ENCODE assay signal across 15 cellular contexts in genomic region chr3:177904661-177905060, GRCh38.
DNase-seq lines count a peak whose midpoint lies in the region; ATAC-seq and TF ChIP-seq lines count a peak whose summit lies in the region.
"Had no signal": no experiment of that assay in that cellular context is flagged by ENCODE, and none has a peak within 500 bp of the region (broad histone marks: within the 10 kb centered on the region; RNA-seq: fewer than 3 reads in every experiment).

No MANE protein-coding gene starts in this region.

- TF ChIP-seq POLR2A in gastroesophageal sphincter (IDR thresholded peaks at IDR 0.05) = no peak
- no peak for TF ChIP-seq POLR2A in prostate gland (IDR thresholded peaks at IDR 0.05)

- H3K4me2 ChIP-seq in skeletal muscle satellite cell (ENCODE audit: low read length) = peak overlapping the region; percentile 54

- H3K27ac ChIP-seq in gastroesophageal sphincter = peak overlapping the region; percentile 80 to 97 (median 82)
- peak overlapping the region in 1 of 2 donors; percentile 36 for H3K27ac ChIP-seq in prostate gland
- H3K27ac ChIP-seq: right lobe of liver had no signal

- no peaks in the 10 kb centered on the region for H3K36me3 ChIP-seq in gastroesophageal sphincter
- no peaks in the 10 kb centered on the region for H3K36me3 ChIP-seq in skeletal muscle satellite cell (ENCODE audit: insufficient read depth, low read length)
- no peaks in the 10 kb centered on the region for H3K36me3 ChIP-seq in prostate gland
- H3K36me3 ChIP-seq: right lobe of liver had no signal

- TF ChIP-seq CTCF in gastroesophageal sphincter (IDR thresholded peaks at IDR 0.05) (no peak), prostate gland (IDR thresholded peaks at IDR 0.05) (no peak)

- DNase-seq in GM04503 (ENCODE audit: low read depth) (peak; percentile 47), amniotic stem cell (lab: John Stamatoyannopoulos, UW) (peak; percentile 4), posterior vena cava (ENCODE audit: low spot score) (no peak), prostate gland (ENCODE audit: low spot score) (no peak)
- DNase-seq: activated CD4-positive, CD25-positive, alpha-beta regulatory T cell; activated T-cell treated with anti-CD3 and anti-CD28 coated beads, Interleukin-2, amount 50 U/mL, for 4 hours; glutamatergic neuron; NCI-H526; right lobe of liver; SIG-M5 had no signal

- H3K9me3 ChIP-seq in gastroesophageal sphincter (peaks cover 0 to 15% (median 0%) of the 10 kb centered on the region in 3 donors), skeletal muscle satellite cell (replicated peaks; ENCODE audit: low read length) (peaks cover 5% of the 10 kb centered on the region), prostate gland (no peaks in the 10 kb centered on the region)
- H3K9me3 ChIP-seq: right lobe of liver had no signal

- H3K4me1 ChIP-seq in gastroesophageal sphincter (peaks cover 9 to 38% (median 20%) of the 10 kb centered on the region in 3 donors), skeletal muscle satellite cell (ENCODE audit: control insufficient read depth, insufficient read depth, low read length) (peaks cover 38% of the 10 kb centered on the region), prostate gland (replicated peaks) (peaks cover 7% of the 10 kb centered on the region)
- H3K4me1 ChIP-seq: right lobe of liver had no signal

- intact Hi-C loops in posterior vena cava (cut with DNase I) (no loop called here), prostate gland (cut with DNase I) (no loop called here)

- H3K27me3 ChIP-seq in gastroesophageal sphincter (no peaks in the 10 kb centered on the region), skeletal muscle satellite cell (ENCODE audit: control insufficient read depth, insufficient read depth, low read length) (no peaks in the 10 kb centered on the region), prostate gland (replicated peaks; ENCODE audit: insufficient read depth) (no peaks in the 10 kb centered on the region)
- H3K27me3 ChIP-seq: right lobe of liver had no signal

- H3K4me3 ChIP-seq in gastroesophageal sphincter (no peak overlapping the region), skeletal muscle satellite cell (ENCODE audit: low read length) (peak overlapping the region; percentile 41), prostate gland (no peak overlapping the region)
- H3K4me3 ChIP-seq: lung, right lobe of liver had no signal

- TF ChIP-seq EP300 in gastroesophageal sphincter (IDR thresholded peaks at IDR 0.05) = no peak

- no peak for ATAC-seq in gastroesophageal sphincter
- no peak for ATAC-seq in GM21786 (IDR thresholded peaks at IDR 0.05; ENCODE audit: unreplicated experiment)
- ATAC-seq in GM21367 (IDR thresholded peaks at IDR 0.05; ENCODE audit: unreplicated experiment) = no peak
- ATAC-seq: activated T-cell treated with anti-CD3 and anti-CD28 coated beads, Interleukin-2, amount 50 U/mL, for 4 hours; right lobe of liver had no signal

- peak overlapping the region; percentile 88 for H3K9ac ChIP-seq in skeletal muscle satellite cell (ENCODE audit: low read depth, low read length)

Comparison
In these comparisons a context has a peak if more than half of its experiments do, and no peak if none do; other contexts are left out.
1. DNase-seq: peak in GM04503 (single experiment) and amniotic stem cell (single experiment); none in posterior vena cava (single experiment) and prostate gland (single experiment).